Comparison of ENCODE assay signal across 8 cellular contexts in the genomic region with DNA sequence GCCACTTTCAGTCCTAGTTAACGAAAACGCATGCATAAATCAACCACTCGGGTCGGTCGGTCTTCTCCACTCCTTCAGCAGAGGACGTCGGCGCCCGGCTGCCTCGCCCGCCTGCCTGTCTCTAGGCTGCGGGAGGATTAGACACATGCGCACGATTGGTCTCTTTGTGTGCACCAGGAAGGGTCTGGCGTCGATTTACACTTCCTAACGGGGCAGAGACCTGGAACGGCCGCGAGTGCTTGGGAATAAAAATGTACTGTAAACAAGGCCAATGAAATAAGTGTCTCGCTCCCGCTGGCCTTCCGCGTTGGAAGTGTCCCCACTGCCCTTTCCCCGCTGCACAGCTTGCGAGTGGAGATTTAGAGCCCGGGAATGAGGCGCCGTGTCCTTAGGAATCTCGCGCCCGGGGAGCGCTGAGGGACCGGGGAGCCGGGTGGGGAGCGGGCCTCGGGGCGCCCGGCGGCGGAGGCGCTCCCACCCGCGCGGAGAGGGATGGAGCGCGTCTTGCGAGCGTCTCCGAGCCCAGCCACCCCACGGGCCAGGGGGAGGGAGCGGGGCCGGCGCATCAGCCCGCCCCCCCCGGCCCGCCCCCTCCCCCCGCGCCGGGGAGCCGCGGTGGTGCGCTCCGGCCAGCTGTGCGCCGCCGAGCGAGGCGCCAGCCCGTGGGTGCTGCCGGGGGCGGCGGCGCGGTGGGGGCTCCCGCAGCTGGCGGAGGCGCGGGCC. TPM values are rescaled to one million over a fixed set of nuclear protein-coding genes. Genes with fewer than 3 reads are reported as not detected.
DNase-seq lines count a peak whose midpoint lies in the region; ATAC-seq lines count a peak whose summit lies in the region.

A gene (plus strand): TSS at position 636 of the 723 bp plus-strand sequence.

- CTCF ChIA-PET in activated CD8-positive, alpha-beta T cell treated with anti-CD3 and anti-CD28 coated beads, Interleukin-2, amount 10 ng/mL, durations not matched to agents 7 days and 5 days (lab: Charles Lee): no interaction called here

- peaks cover 8% of the 10 kb centered on the region for H3K4me1 Mint-ChIP-seq in activated CD8-positive, alpha-beta T cell treated with anti-CD3 and anti-CD28 coated beads, Interleukin-2, amount 10 ng/mL, durations not matched to agents 7 days and 5 days (ENCODE audit: low read depth)
- H3K4me1 Mint-ChIP-seq in naive thymus-derived CD8-positive, alpha-beta T cell: peaks cover 7 to 17% (median 14%) of the 10 kb centered on the region in 4 donors

- peaks cover 54% of the 10 kb centered on the region for H3K27me3 Mint-ChIP-seq in activated CD8-positive, alpha-beta T cell treated with anti-CD3 and anti-CD28 coated beads, Interleukin-2, amount 10 ng/mL, durations not matched to agents 7 days and 5 days (ENCODE audit: low read depth)
- peaks cover 30 to 63% (median 42%) of the 10 kb centered on the region in 5 donors for H3K27me3 Mint-ChIP-seq in naive thymus-derived CD8-positive, alpha-beta T cell

- DNase-seq in DMS153 treated with DMSO at 0.1 percent for 48 hours (lab: John Stamatoyannopoulos, UW; ENCODE audit: unreplicated experiment) (peak; percentile 66), NCI-H1417 (lab: John Stamatoyannopoulos, UW) (peak; percentile 82 to 98 (median 95)), fibroblast of the conjunctiva (ENCODE audit: low read depth) (peak; percentile 32)
- DNase-seq in activated CD8-positive, alpha-beta T cell treated with anti-CD3 and anti-CD28 coated beads, Interleukin-2, amount 10 ng/mL, durations not matched to agents 7 days and 5 days: no peak
- no peak for DNase-seq in naive thymus-derived CD8-positive, alpha-beta T cell

- peak within 1 kb of the TSS; percentile 35 for H3K4me3 Mint-ChIP-seq in activated CD8-positive, alpha-beta T cell treated with anti-CD3 and anti-CD28 coated beads, Interleukin-2, amount 10 ng/mL, durations not matched to agents 7 days and 5 days
- H3K4me3 Mint-ChIP-seq in naive thymus-derived CD8-positive, alpha-beta T cell: peak within 1 kb of the TSS; percentile 12 to 74 (median 53)

- H3K9me3 Mint-ChIP-seq in activated CD8-positive, alpha-beta T cell treated with anti-CD3 and anti-CD28 coated beads, Interleukin-2, amount 10 ng/mL, durations not matched to agents 7 days and 5 days (ENCODE audit: insufficient read depth): no peaks in the 10 kb centered on the region
- peaks cover 0 to 3% (median 0%) of the 10 kb centered on the region in 9 donors for H3K9me3 Mint-ChIP-seq in naive thymus-derived CD8-positive, alpha-beta T cell

- H3K36me3 Mint-ChIP-seq in activated CD8-positive, alpha-beta T cell treated with anti-CD3 and anti-CD28 coated beads, Interleukin-2, amount 10 ng/mL, durations not matched to agents 7 days and 5 days (ENCODE audit: low read depth): no peaks in the 10 kb centered on the region
- no peaks in the 10 kb centered on the region for H3K36me3 Mint-ChIP-seq in naive thymus-derived CD8-positive, alpha-beta T cell

- POLR2A ChIA-PET in activated CD8-positive, alpha-beta T cell treated with anti-CD3 and anti-CD28 coated beads, Interleukin-2, amount 10 ng/mL, durations not matched to agents 7 days and 5 days (lab: Charles Lee): no interaction called here
- POLR2A ChIA-PET in naive thymus-derived CD8-positive, alpha-beta T cell (lab: Charles Lee): no interaction called here

- peak; percentile 54 for ATAC-seq in activated CD8-positive, alpha-beta T cell treated with anti-CD3 and anti-CD28 coated beads, Interleukin-2, amount 10 ng/mL, durations not matched to agents 7 days and 5 days
- ATAC-seq in naive thymus-derived CD8-positive, alpha-beta T cell: no peak
- ATAC-seq in HG03175 (IDR thresholded peaks at IDR 0.05; ENCODE audit: unreplicated experiment) (no peak), HG02970 (IDR thresholded peaks at IDR 0.05; ENCODE audit: low FRiP score, unreplicated experiment) (no peak), HG03045 (IDR thresholded peaks at IDR 0.05; ENCODE audit: unreplicated experiment) (no peak)

- H3K27ac Mint-ChIP-seq in activated CD8-positive, alpha-beta T cell treated with anti-CD3 and anti-CD28 coated beads, Interleukin-2, amount 10 ng/mL, durations not matched to agents 7 days and 5 days: no peak within 1 kb of the TSS
- no peak within 1 kb of the TSS for H3K27ac Mint-ChIP-seq in naive thymus-derived CD8-positive, alpha-beta T cell

RNA-seq across cellular contexts. Expression of the gene that starts here (rescaled TPM):
- total RNA-seq in activated CD8-positive, alpha-beta T cell treated with anti-CD3 and anti-CD28 coated beads, Interleukin-2, amount 10 ng/mL, durations not matched to agents 7 days and 5 days: not detected
- not detected for total RNA-seq in naive thymus-derived CD8-positive, alpha-beta T cell
- under 1 TPM; 0.02 to 0.12 (median 0.06) TPM for polyA plus RNA-seq in naive thymus-derived CD8-positive, alpha-beta T cell

Comparison
In these comparisons a context has a peak if more than half of its experiments do, and no peak if none do; other contexts are left out.
1. Peak in ATAC-seq in activated CD8-positive, alpha-beta T cell treated with anti-CD3 and anti-CD28 coated beads, Interleukin-2, amount 10 ng/mL, durations not matched to agents 7 days and 5 days; RNA of the gene not detected or under 1 TPM.
2. DNase-seq: peak in DMS153 treated with DMSO at 0.1 percent for 48 hours (single experiment), NCI-H1417 (3 of 3) and fibroblast of the conjunctiva (single experiment); none in activated CD8-positive, alpha-beta T cell treated with anti-CD3 and anti-CD28 coated beads, Interleukin-2, amount 10 ng/mL, durations not matched to agents 7 days and 5 days (single experiment) and naive thymus-derived CD8-positive, alpha-beta T cell (0 of 10).